Comparison of ENCODE assay signal across 15 cellular contexts in genomic region chr11:45278721-45279120, GRCh38. TPM values are rescaled to one million over a fixed set of nuclear protein-coding genes. Genes with fewer than 3 reads are reported as not detected.
A peak's percentile ranks its signal among the peaks of the same experiment; 100 is the strongest.
DNase-seq lines count a peak whose midpoint lies in the region.
"Had no signal": no experiment of that assay in that cellular context is flagged by ENCODE, and none has a peak within 500 bp of the region (broad histone marks: within the 10 kb centered on the region; RNA-seq: fewer than 3 reads in every experiment).

No MANE protein-coding gene starts in this region.

- no peaks in the 10 kb centered on the region for H3K36me3 ChIP-seq in mesendoderm (ENCODE audit: control insufficient read depth, insufficient read depth, low read length)
- H3K36me3 ChIP-seq: BE2C had no signal

- H2BK120ac ChIP-seq in mesendoderm (ENCODE audit: low read depth, low read length): no peak overlapping the region

- DNase-seq in COLO668 (lab: John Stamatoyannopoulos, UW; ENCODE audit: unreplicated experiment) (peak; percentile 75), HT-29 (ENCODE audit: low spot score) (peak; percentile 27), mesendoderm (peak; percentile 40), SW480 (ENCODE audit: low spot score) (no peak), NOMO-1 treated with dmso at 0.1 percent for 144 hours (lab: John Stamatoyannopoulos, UW; ENCODE audit: unreplicated experiment) (no peak)
- no peak for DNase-seq in activated naive CD4-positive, alpha-beta T cell treated with anti-CD3 and anti-CD28 coated beads, Interleukin-2, amount 50 U/mL, for 16 hours
- DNase-seq: BE2C, H9, MM.1S, NCI-H1930, SIG-M5 had no signal

- H2BK15ac ChIP-seq in mesendoderm (replicated peaks; ENCODE audit: low read depth): no peak overlapping the region

- no peak overlapping the region for H3K9ac ChIP-seq in mesendoderm (ENCODE audit: low read length)
- H3K9ac ChIP-seq: KMS-11 had no signal

- H3K56ac ChIP-seq in mesendoderm (ENCODE audit: low read length): no peak overlapping the region

- H3K79me1 ChIP-seq in mesendoderm (ENCODE audit: low read length): no peaks in the 10 kb centered on the region

- no peak overlapping the region for H3K4ac ChIP-seq in mesendoderm (ENCODE audit: low read depth, low read length)

- H3K27ac ChIP-seq in angular gyrus (ENCODE audit: low read depth, low read length) (peak overlapping the region; percentile 48), mesendoderm (ENCODE audit: low read depth, low read length) (no peak overlapping the region)
- H3K27ac ChIP-seq: KMS-11 had no signal

- H2AK5ac ChIP-seq in mesendoderm (ENCODE audit: low read length): no peak overlapping the region

- H3K23ac ChIP-seq in mesendoderm (ENCODE audit: low read length): no peak overlapping the region

- no peak overlapping the region for H3K4me2 ChIP-seq in mesendoderm (ENCODE audit: low read length)
- H3K4me2 ChIP-seq: KMS-11 had no signal

- no peak overlapping the region for H3K4me3 ChIP-seq in mesendoderm (ENCODE audit: low read length)

- H3K79me2 ChIP-seq in mesendoderm (ENCODE audit: control insufficient read depth, insufficient read depth, low read length): no peaks in the 10 kb centered on the region

- no CpG with 5 or more reads among the region's 4 CpGs for WGBS in mesendoderm (ENCODE audit: extremely low coverage, insufficient coverage, low lambda C conversion rate)

- H3K4me1 ChIP-seq in mesendoderm (ENCODE audit: control insufficient read depth, low read depth, low read length): no peaks in the 10 kb centered on the region
- H3K4me1 ChIP-seq: BE2C had no signal

- no peak overlapping the region for H4K5ac ChIP-seq in mesendoderm (ENCODE audit: low read length)

- H2BK5ac ChIP-seq in mesendoderm (ENCODE audit: low read length): no peak overlapping the region

- no peaks in the 10 kb centered on the region for H3K27me3 ChIP-seq in mesendoderm (ENCODE audit: insufficient read depth, low read length, poor library complexity)
- H3K27me3 ChIP-seq: BE2C had no signal

- H3K18ac ChIP-seq in mesendoderm (ENCODE audit: low read length): no peak overlapping the region

- no peak overlapping the region for H4K8ac ChIP-seq in mesendoderm (ENCODE audit: low read depth, low read length)

RNA-seq across cellular contexts. Expression of gene SYT13, which starts 7.4 kb away (rescaled TPM):
- total RNA-seq in HT-29 (2014; rRNA removed; shearing (Covaris generic)): 10.1 and 17.6 TPM in 2 replicates
- 1.9 TPM for polyA plus RNA-seq in mesendoderm (2013, experiment 1 of 2)
- polyA plus RNA-seq in mesendoderm (2013, experiment 2 of 2): 2.1 TPM
- total RNA-seq: CD4-positive, alpha-beta memory T cell had no signal
- polyA plus RNA-seq: AG04450; CD4-positive, alpha-beta memory T cell had no signal

Comparison
In these comparisons a context has a peak if more than half of its experiments do, and no peak if none do; other contexts are left out.
1. DNase-seq: peak in COLO668 (single experiment), HT-29 (single experiment) and mesendoderm (single experiment); none in SW480 (single experiment), activated naive CD4-positive, alpha-beta T cell treated with anti-CD3 and anti-CD28 coated beads, Interleukin-2, amount 50 U/mL, for 16 hours (single experiment) and NOMO-1 treated with dmso at 0.1 percent for 144 hours (single experiment).